ENCODE assay signal across 8 cellular contexts in genomic region chr22:18001894-18002315, GRCh38. TPM values are rescaled to one million over a fixed set of nuclear protein-coding genes. Genes with fewer than 3 reads are reported as not detected.
DNase-seq lines count a peak whose midpoint lies in the region; ATAC-seq and TF ChIP-seq lines count a peak whose summit lies in the region.
"Not testable (repeated sequence)": the region's sequence is repeated elsewhere in the genome, so short reads cannot be mapped to it uniquely, and the experiment has no call there.

No MANE protein-coding gene starts in this region.

- peaks cover 34% of the 10 kb centered on the region for H3K4me1 Mint-ChIP-seq in HFFc6 (ENCODE audit: low read depth)
- H3K4me1 Mint-ChIP-seq in T-cell = peaks cover 36 to 54% (median 37%) of the 10 kb centered on the region in 3 donors
- peaks cover 33% of the 10 kb centered on the region for H3K4me1 Mint-ChIP-seq in activated naive CD8-positive, alpha-beta T cell treated with anti-CD3 and anti-CD28 coated beads, Interleukin-2, amount 10 ng/mL, durations not matched to agents 7 days and 5 days
- peaks cover 33 to 38% of the 10 kb centered on the region in 2 donors for H3K4me1 Mint-ChIP-seq in effector memory CD8-positive, alpha-beta T cell (ENCODE audit: low read depth in 2 of 2)
- peaks cover 33% of the 10 kb centered on the region for H3K4me1 Mint-ChIP-seq in nephron progenitor cell
- H3K4me1 Mint-ChIP-seq in stimulated activated naive B cell treated with anti-CD40 and anti-IgM and Interleukin-4, amounts not matched to agents 10 μg/mL and 1 μg/mL and 100 μg/mL, for 72 hours = peaks cover 47 to 85% of the 10 kb centered on the region in 2 donors

- CTCF ChIA-PET in T-cell (lab: Charles Lee) = interaction anchor here in 1 of 2 donors (0.9 kb wide), 1 partner anchor 22 kb away, joined by 4 read pairs; no protein-coding TSS in a partner anchor

- H3K27me3 Mint-ChIP-seq in HFFc6 (ENCODE audit: insufficient read depth); T-cell; activated naive CD8-positive, alpha-beta T cell treated with anti-CD3 and anti-CD28 coated beads, Interleukin-2, amount 10 ng/mL, durations not matched to agents 7 days and 5 days; effector memory CD8-positive, alpha-beta T cell; stimulated activated naive B cell treated with anti-CD40 and anti-IgM and Interleukin-4, amounts not matched to agents 10 μg/mL and 1 μg/mL and 100 μg/mL, for 72 hours: not testable (repeated sequence)
- H3K27me3 Mint-ChIP-seq in nephron progenitor cell (ENCODE audit: low read depth, poor library complexity) = peaks cover 22% of the 10 kb centered on the region

- TF ChIP-seq CTCF in AG09309 (IDR thresholded peaks at IDR 0.05; ENCODE audit: control insufficient read depth, insufficient read depth, low read depth, low read length, missing control alignments); HFFc6 (IDR thresholded peaks at IDR 0.05); nephron progenitor cell (IDR thresholded peaks at IDR 0.05): not testable (repeated sequence)

- H3K9me3 ChIP-seq in iPS-18a (ENCODE audit: control insufficient read depth, low read depth, low read length) = not testable (repeated sequence)

- not testable (repeated sequence) for DNase-seq in AG09309 (ENCODE audit: low read depth); HFFc6; T-cell; activated naive CD8-positive, alpha-beta T cell treated with anti-CD3 and anti-CD28 coated beads, Interleukin-2, amount 10 ng/mL, durations not matched to agents 7 days and 5 days; effector memory CD8-positive, alpha-beta T cell; nephron progenitor cell; stimulated activated naive B cell treated with anti-CD40 and anti-IgM and Interleukin-4, amounts not matched to agents 10 μg/mL and 1 μg/mL and 100 μg/mL, for 72 hours

- not testable (repeated sequence) for H3K4me1 ChIP-seq in iPS-18a (ENCODE audit: control insufficient read depth, low read depth, low read length)

- H3K4me3 ChIP-seq in AG09309 (ENCODE audit: control insufficient read depth, low read depth, low read length) (peak overlapping the region; percentile 52), iPS-18a (ENCODE audit: low read length) (peak overlapping the region; percentile 55)

- POLR2A ChIA-PET in T-cell (lab: Charles Lee) = not testable (repeated sequence)
- POLR2A ChIA-PET in activated naive CD8-positive, alpha-beta T cell treated with anti-CD3 and anti-CD28 coated beads, Interleukin-2, amount 10 ng/mL, durations not matched to agents 7 days and 5 days (lab: Charles Lee) = interaction anchor here (3.0 kb wide), 1 partner anchor 76 kb away, joined by 9 read pairs; the partner anchor contains the start of gene PEX26

- peaks cover 12% of the 10 kb centered on the region for H3K27me3 ChIP-seq in iPS-18a (ENCODE audit: control insufficient read depth, insufficient read depth, low read length)

- H3K27ac ChIP-seq in iPS-18a (ENCODE audit: low read length) = not testable (repeated sequence)

- peak overlapping the region; percentile 99 for H3K27ac Mint-ChIP-seq in HFFc6
- H3K27ac Mint-ChIP-seq in T-cell = peak overlapping the region; percentile 94 to 97
- peak overlapping the region; percentile 94 for H3K27ac Mint-ChIP-seq in activated naive CD8-positive, alpha-beta T cell treated with anti-CD3 and anti-CD28 coated beads, Interleukin-2, amount 10 ng/mL, durations not matched to agents 7 days and 5 days
- H3K27ac Mint-ChIP-seq in effector memory CD8-positive, alpha-beta T cell = peak overlapping the region; percentile 82 to 91
- peak overlapping the region; percentile 100 for H3K27ac Mint-ChIP-seq in nephron progenitor cell
- H3K27ac Mint-ChIP-seq in stimulated activated naive B cell treated with anti-CD40 and anti-IgM and Interleukin-4, amounts not matched to agents 10 μg/mL and 1 μg/mL and 100 μg/mL, for 72 hours = peak overlapping the region; percentile 99

- not testable (repeated sequence) for ATAC-seq in T-cell (replicated peaks in 1 of 4); activated naive CD8-positive, alpha-beta T cell treated with anti-CD3 and anti-CD28 coated beads, Interleukin-2, amount 10 ng/mL, durations not matched to agents 7 days and 5 days (ENCODE audit: low read depth); effector memory CD8-positive, alpha-beta T cell (replicated peaks); stimulated activated naive B cell treated with anti-CD40 and anti-IgM and Interleukin-4, amounts not matched to agents 10 μg/mL and 1 μg/mL and 100 μg/mL, for 72 hours (replicated peaks)

- peak overlapping the region; percentile 91 for H3K4me3 Mint-ChIP-seq in HFFc6
- peak overlapping the region; percentile 86 to 98 (median 86) for H3K4me3 Mint-ChIP-seq in T-cell
- H3K4me3 Mint-ChIP-seq in activated naive CD8-positive, alpha-beta T cell treated with anti-CD3 and anti-CD28 coated beads, Interleukin-2, amount 10 ng/mL, durations not matched to agents 7 days and 5 days = peak overlapping the region; percentile 91
- peak overlapping the region; percentile 86 to 98 for H3K4me3 Mint-ChIP-seq in effector memory CD8-positive, alpha-beta T cell
- H3K4me3 Mint-ChIP-seq in nephron progenitor cell = peak overlapping the region; percentile 90
- H3K4me3 Mint-ChIP-seq in stimulated activated naive B cell treated with anti-CD40 and anti-IgM and Interleukin-4, amounts not matched to agents 10 μg/mL and 1 μg/mL and 100 μg/mL, for 72 hours = peak overlapping the region; percentile 87 to 90

- not testable (repeated sequence) for H3K9ac ChIP-seq in iPS-18a (ENCODE audit: low read length)

- not testable (repeated sequence) for H3K9me3 Mint-ChIP-seq in HFFc6; T-cell; activated naive CD8-positive, alpha-beta T cell treated with anti-CD3 and anti-CD28 coated beads, Interleukin-2, amount 10 ng/mL, durations not matched to agents 7 days and 5 days; effector memory CD8-positive, alpha-beta T cell; nephron progenitor cell; stimulated activated naive B cell treated with anti-CD40 and anti-IgM and Interleukin-4, amounts not matched to agents 10 μg/mL and 1 μg/mL and 100 μg/mL, for 72 hours

- H3K36me3 ChIP-seq in iPS-18a (ENCODE audit: control insufficient read depth, low read depth, low read length) = not testable (repeated sequence)

- peaks cover 13% of the 10 kb centered on the region for H3K36me3 Mint-ChIP-seq in HFFc6 (ENCODE audit: low read depth)
- not testable (repeated sequence) for H3K36me3 Mint-ChIP-seq in T-cell; activated naive CD8-positive, alpha-beta T cell treated with anti-CD3 and anti-CD28 coated beads, Interleukin-2, amount 10 ng/mL, durations not matched to agents 7 days and 5 days; nephron progenitor cell (ENCODE audit: low read depth)
- peaks cover 11% of the 10 kb centered on the region for H3K36me3 Mint-ChIP-seq in effector memory CD8-positive, alpha-beta T cell (ENCODE audit: insufficient read depth)
- peaks cover 9 to 36% of the 10 kb centered on the region in 2 donors for H3K36me3 Mint-ChIP-seq in stimulated activated naive B cell treated with anti-CD40 and anti-IgM and Interleukin-4, amounts not matched to agents 10 μg/mL and 1 μg/mL and 100 μg/mL, for 72 hours

RNA-seq across cellular contexts. Expression of gene MICAL3, which starts 22.5 kb away (rescaled TPM):
- total RNA-seq in HFFc6 (2021; fragmentation: NEBNext Ultra II Directional; extraction: Animal tissue kit (Norgen Biotek cat#: 25700)) = 10 to 100 TPM; 38.6 to 44.1 (median 39.7) TPM
- 10 to 100 TPM; 19.1 to 37.5 (median 22.3) TPM for total RNA-seq in T-cell
- 10 to 100 TPM; 35.7 to 36.8 TPM for total RNA-seq in activated naive CD8-positive, alpha-beta T cell treated with anti-CD3 and anti-CD28 coated beads, Interleukin-2, amount 10 ng/mL, durations not matched to agents 7 days and 5 days
